In the genomic region with DNA sequence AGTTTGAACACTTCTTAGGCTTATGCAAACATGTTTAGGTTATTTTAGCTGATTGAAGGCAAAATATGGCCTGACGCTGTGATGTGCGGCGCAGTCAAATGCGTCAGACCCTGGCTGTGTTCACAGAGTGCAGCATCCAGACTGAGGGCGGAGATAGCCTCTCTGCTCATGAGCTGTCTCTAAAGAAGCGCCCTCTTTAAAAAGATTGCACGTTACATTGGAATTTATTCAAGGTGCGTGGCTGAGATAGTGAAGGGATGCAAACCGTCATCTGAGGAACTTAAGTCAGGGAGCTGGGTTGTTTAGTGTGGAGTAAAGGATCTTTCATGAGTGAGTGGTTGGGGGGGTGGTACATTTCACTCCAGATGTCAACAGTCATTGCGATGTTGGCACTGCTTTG, we compare ENCODE assay signal across 16 cellular contexts. TPM values are rescaled to one million over a fixed set of nuclear protein-coding genes. Genes with fewer than 3 reads are reported as not detected.
A peak's percentile ranks its signal among the peaks of the same experiment; 100 is the strongest.
DNase-seq lines count a peak whose midpoint lies in the region; ATAC-seq and TF ChIP-seq lines count a peak whose summit lies in the region.
"Had no signal": no experiment of that assay in that cellular context is flagged by ENCODE, and none has a peak within 500 bp of the region (broad histone marks: within the 10 kb centered on the region; RNA-seq: fewer than 3 reads in every experiment).

No MANE protein-coding gene starts in this region.

- H3K27me3 Mint-ChIP-seq in type B pancreatic cell = no peaks in the 10 kb centered on the region
- H3K27me3 Mint-ChIP-seq: CD4-positive, alpha-beta memory T cell had no signal

- no peak overlapping the region for H4K8ac ChIP-seq in IMR-90 (ENCODE audit: low read depth in 2 of 2, low read length in 2 of 2)

- TF ChIP-seq POLR2A in IMR-90 (IDR thresholded peaks at IDR 0.05; ENCODE audit: low read depth, low read length) = no peak

- no peak overlapping the region for H2BK20ac ChIP-seq in IMR-90 (ENCODE audit: low read depth, low read length)

- ATAC-seq in IMR-90 (ENCODE audit: low read depth) (no peak), GM21723 (IDR thresholded peaks at IDR 0.05; ENCODE audit: unreplicated experiment) (no peak)
- ATAC-seq: GM12878, HepG2 had no signal

- no peak overlapping the region for H3K4me2 ChIP-seq in IMR-90 (ENCODE audit: low read depth, low read length)
- H3K4me2 ChIP-seq: BLaER1 had no signal

- H3K4me1 ChIP-seq in IMR-90 (ENCODE audit: control insufficient read depth, insufficient read depth, low read length) = peaks cover 5% of the 10 kb centered on the region; the same call in 1 of the 2 replicates
- H3K4me1 ChIP-seq: BLaER1 had no signal

- no peaks in the 10 kb centered on the region for H4K20me1 ChIP-seq in IMR-90 (ENCODE audit: insufficient read depth, low read length)

- H3K36me3 Mint-ChIP-seq in type B pancreatic cell = peaks cover 4% of the 10 kb centered on the region

- no peak for TF ChIP-seq RAD21 in IMR-90 (IDR thresholded peaks at IDR 0.05; ENCODE audit: low read length)

- peaks cover 22 to 59% of the 10 kb centered on the region in 2 experiments for H3K79me1 ChIP-seq in IMR-90 (ENCODE audit: low read depth in 1 of 2, low read length in 2 of 2)

- H4K91ac ChIP-seq in IMR-90 (ENCODE audit: insufficient read depth, low read depth, low read length) = no peak overlapping the region

- H3K14ac ChIP-seq in IMR-90 (replicated peaks; ENCODE audit: low read depth, low read length) = no peak overlapping the region

- no peak overlapping the region for H3K9ac ChIP-seq in IMR-90 (ENCODE audit: low read depth, low read length)
- H3K9ac ChIP-seq: BLaER1 had no signal

- DNase-seq in D341Med (ENCODE audit: low spot score) (peak; percentile 13), IMR-90 (no peak), islet precursor cell (peak; percentile 52), type B pancreatic cell (ENCODE audit: extremely low spot score, unreplicated experiment) (no peak), AML-193 (lab: John Stamatoyannopoulos, UW) (no peak), NCI-H1417 (lab: John Stamatoyannopoulos, UW) (no peak)
- DNase-seq: ACHN; CD4-positive, alpha-beta memory T cell; DMS79 treated with DMSO at 0.1 percent for 48 hours; EL; H9 had no signal

- no peak for TF ChIP-seq CTCF in IMR-90 (conservative IDR thresholded peaks at IDR 0.05; ENCODE audit: low read depth, low read length)
- no peak for TF ChIP-seq CTCF in type B pancreatic cell (conservative IDR thresholded peaks at IDR 0.05)

- no peak overlapping the region for H3K4me3 ChIP-seq in IMR-90 (ENCODE audit: insufficient read depth, low read depth, low read length)
- H3K4me3 ChIP-seq: BLaER1, GM12878 had no signal

- POLR2A ChIA-PET in IMR-90 (lab: Charles Lee; ENCODE audit: unreplicated experiment) = no interaction called here

- no peak overlapping the region for H3K27ac ChIP-seq in IMR-90 (ENCODE audit: insufficient read depth, low read length)
- H3K27ac ChIP-seq: BLaER1 had no signal

- no peak overlapping the region for H3K23ac ChIP-seq in IMR-90 (ENCODE audit: low read depth, low read length)

- WGBS in IMR-90 (ENCODE audit: extremely low coverage in 2 of 2, insufficient read length in 1 of 2), 2 experiments = 93% methylated on average over 7 of the region's 10 CpGs; no CpG with 5 or more reads in 1 of the 2 experiments

- peak overlapping the region; percentile 30 for H2AK9ac ChIP-seq in IMR-90 (replicated peaks; ENCODE audit: low read depth, low read length, poor library complexity)

- no peak overlapping the region for H2BK5ac ChIP-seq in IMR-90 (ENCODE audit: low read depth, low read length, poor library complexity, severe bottlenecking)

- no peaks in the 10 kb centered on the region for H3K27me3 ChIP-seq in IMR-90 (ENCODE audit: control insufficient read depth, insufficient read depth, low read length)
- H3K27me3 ChIP-seq: BLaER1 had no signal

- no peak overlapping the region for H4K5ac ChIP-seq in IMR-90 (ENCODE audit: low read depth, low read length)

- H3K56ac ChIP-seq in IMR-90 (ENCODE audit: extremely low read depth, insufficient read depth, low read length) = no peak overlapping the region

- in situ Hi-C loops in IMR-90 (cut with MboI; ENCODE audit: low sequenced_read_pairs) = loop anchor here (5.0 kb wide), 1 partner anchor 399 kb away; no protein-coding TSS in a partner anchor

- peak overlapping the region; percentile 5 for H3K4me3 Mint-ChIP-seq in type B pancreatic cell
- H3K4me3 Mint-ChIP-seq: CD14-positive monocyte; CD4-positive, alpha-beta memory T cell; H9 had no signal

- no peak overlapping the region for H2BK15ac ChIP-seq in IMR-90 (ENCODE audit: low read depth, low read length)

- H3K18ac ChIP-seq in IMR-90 (ENCODE audit: low read depth, low read length) = no peak overlapping the region

- intact Hi-C loops in IMR-90 (cut with micrococcal nuclease) = loop anchor here (5.0 kb wide), 1 partner anchor 404 kb away; no protein-coding TSS in a partner anchor

- H3K9me3 Mint-ChIP-seq in type B pancreatic cell = no peaks in the 10 kb centered on the region
- H3K9me3 Mint-ChIP-seq: CD14-positive monocyte; CD4-positive, alpha-beta memory T cell; H9 had no signal

- no peaks in the 10 kb centered on the region for H3K9me3 ChIP-seq in IMR-90 (ENCODE audit: control insufficient read depth, insufficient read depth, low read length)
- H3K9me3 ChIP-seq: BLaER1 had no signal

- CTCF ChIA-PET in IMR-90 (lab: Yijun Ruan, JAX) = no interaction called here

- H3K4ac ChIP-seq in IMR-90 (ENCODE audit: low read depth, low read length) = no peak overlapping the region

- dilution Hi-C loops in IMR-90 (cut with HindIII; ENCODE audit: low sequenced_read_pairs, unreplicated experiment) = no loop called here

- no TSS peak for BruUV-seq in IMR-90 (replicated peaks; lab: Mats Ljungman, UMichigan)

- H2AFZ ChIP-seq in IMR-90 (replicated peaks; ENCODE audit: low read length, poor library complexity) = no peak overlapping the region

- peaks cover 30% of the 10 kb centered on the region for H3K4me1 Mint-ChIP-seq in type B pancreatic cell (ENCODE audit: unreplicated experiment)

- no peak overlapping the region for H2AK5ac ChIP-seq in IMR-90 (ENCODE audit: low read depth, low read length)

- peaks cover 17% of the 10 kb centered on the region for H3K9me1 ChIP-seq in IMR-90 (ENCODE audit: insufficient read depth, low read length)

- H3K36me3 ChIP-seq in IMR-90 (ENCODE audit: control insufficient read depth, insufficient read depth, low read length) = no peaks in the 10 kb centered on the region

- peak overlapping the region; percentile 9 for H3K27ac Mint-ChIP-seq in type B pancreatic cell

- H2BK120ac ChIP-seq in IMR-90 (ENCODE audit: low read depth, low read length) = no peak overlapping the region

TF ChIP-seq in IMR-90, 13 proteins besides CTCF, POLR2A, EP300 and RAD21:
- TF ChIP-seq, protein P1, sequence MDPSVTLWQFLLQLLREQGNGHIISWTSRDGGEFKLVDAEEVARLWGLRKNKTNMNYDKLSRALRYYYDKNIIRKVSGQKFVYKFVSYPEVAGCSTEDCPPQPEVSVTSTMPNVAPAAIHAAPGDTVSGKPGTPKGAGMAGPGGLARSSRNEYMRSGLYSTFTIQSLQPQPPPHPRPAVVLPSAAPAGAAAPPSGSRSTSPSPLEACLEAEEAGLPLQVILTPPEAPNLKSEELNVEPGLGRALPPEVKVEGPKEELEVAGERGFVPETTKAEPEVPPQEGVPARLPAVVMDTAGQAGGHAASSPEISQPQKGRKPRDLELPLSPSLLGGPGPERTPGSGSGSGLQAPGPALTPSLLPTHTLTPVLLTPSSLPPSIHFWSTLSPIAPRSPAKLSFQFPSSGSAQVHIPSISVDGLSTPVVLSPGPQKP (IDR thresholded peaks at IDR 0.05; ENCODE audit: borderline replicate concordance, low read depth, low read length) = no peak
- no peak for TF ChIP-seq MAFK (IDR thresholded peaks at IDR 0.05; ENCODE audit: low read depth, low read length)
- no peak for TF ChIP-seq BHLHE40 (IDR thresholded peaks at IDR 0.05; ENCODE audit: low read depth, low read length)
- no peak for TF ChIP-seq SMC3 (IDR thresholded peaks at IDR 0.05; ENCODE audit: low read depth, low read length)
- no peak for TF ChIP-seq MAZ (IDR thresholded peaks at IDR 0.05; ENCODE audit: borderline replicate concordance, low read depth, low read length)
- no peak for TF ChIP-seq NFE2L2 (IDR thresholded peaks at IDR 0.05; ENCODE audit: low read depth, low read length)

RNA-seq across cellular contexts. Expression of a gene that starts 33.2 kb away (rescaled TPM):
- 10.8 and 11.1 TPM in 2 replicates for total RNA-seq in IMR-90 (2012; rRNA removed)
- 14.7 and 15.8 TPM in 2 replicates for polyA plus RNA-seq in IMR-90 (2012; rRNA removed)
- 12.8 and 14.6 TPM in 2 replicates for polyA plus RNA-seq in IMR-90 (2012; cell fraction: cytosol; rRNA removed)
- polyA plus RNA-seq in IMR-90 (2012; cell fraction: nucleus; rRNA removed; ENCODE audit: low replicate concordance) = 12.4 and 24.1 TPM in 2 replicates
- 29.3 and 39.8 TPM in 2 replicates for total RNA-seq in type B pancreatic cell (ENCODE audit: low replicate concordance)

Comparison
In these comparisons a context has a peak if more than half of its experiments do, and no peak if none do; other contexts are left out.
1. DNase-seq: peak in D341Med (single experiment) and islet precursor cell (single experiment); none in IMR-90 (single experiment), type B pancreatic cell (single experiment), AML-193 (0 of 2) and NCI-H1417 (0 of 3).